ENCODE assay signal across 1 cellular context in the genomic region with DNA sequence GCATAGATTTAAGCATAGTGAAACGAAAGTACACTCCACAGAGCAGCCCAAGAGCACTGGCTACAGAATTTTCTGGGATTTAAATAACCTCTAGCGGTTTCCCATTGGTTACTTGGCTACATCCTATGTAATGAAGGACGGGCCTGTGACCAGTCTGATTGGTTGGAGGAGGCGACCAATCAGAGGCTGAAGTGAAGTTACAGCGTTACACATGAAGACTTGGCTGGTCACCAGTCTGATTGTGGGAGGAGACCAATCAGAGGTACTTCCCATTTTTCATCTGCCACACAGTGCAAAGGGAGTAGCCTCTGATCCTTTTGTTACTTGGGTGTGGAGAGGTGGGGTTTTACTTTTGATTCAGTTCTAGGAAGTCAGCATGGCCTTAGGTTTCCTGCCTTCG.
TF ChIP-seq lines count a peak whose summit lies in the region.

No MANE protein-coding gene starts in this region.

TF ChIP-seq in K562, 482 proteins besides CTCF, POLR2A, EP300 and RAD21 (continued from another document):
- TF ChIP-seq, protein P1, sequence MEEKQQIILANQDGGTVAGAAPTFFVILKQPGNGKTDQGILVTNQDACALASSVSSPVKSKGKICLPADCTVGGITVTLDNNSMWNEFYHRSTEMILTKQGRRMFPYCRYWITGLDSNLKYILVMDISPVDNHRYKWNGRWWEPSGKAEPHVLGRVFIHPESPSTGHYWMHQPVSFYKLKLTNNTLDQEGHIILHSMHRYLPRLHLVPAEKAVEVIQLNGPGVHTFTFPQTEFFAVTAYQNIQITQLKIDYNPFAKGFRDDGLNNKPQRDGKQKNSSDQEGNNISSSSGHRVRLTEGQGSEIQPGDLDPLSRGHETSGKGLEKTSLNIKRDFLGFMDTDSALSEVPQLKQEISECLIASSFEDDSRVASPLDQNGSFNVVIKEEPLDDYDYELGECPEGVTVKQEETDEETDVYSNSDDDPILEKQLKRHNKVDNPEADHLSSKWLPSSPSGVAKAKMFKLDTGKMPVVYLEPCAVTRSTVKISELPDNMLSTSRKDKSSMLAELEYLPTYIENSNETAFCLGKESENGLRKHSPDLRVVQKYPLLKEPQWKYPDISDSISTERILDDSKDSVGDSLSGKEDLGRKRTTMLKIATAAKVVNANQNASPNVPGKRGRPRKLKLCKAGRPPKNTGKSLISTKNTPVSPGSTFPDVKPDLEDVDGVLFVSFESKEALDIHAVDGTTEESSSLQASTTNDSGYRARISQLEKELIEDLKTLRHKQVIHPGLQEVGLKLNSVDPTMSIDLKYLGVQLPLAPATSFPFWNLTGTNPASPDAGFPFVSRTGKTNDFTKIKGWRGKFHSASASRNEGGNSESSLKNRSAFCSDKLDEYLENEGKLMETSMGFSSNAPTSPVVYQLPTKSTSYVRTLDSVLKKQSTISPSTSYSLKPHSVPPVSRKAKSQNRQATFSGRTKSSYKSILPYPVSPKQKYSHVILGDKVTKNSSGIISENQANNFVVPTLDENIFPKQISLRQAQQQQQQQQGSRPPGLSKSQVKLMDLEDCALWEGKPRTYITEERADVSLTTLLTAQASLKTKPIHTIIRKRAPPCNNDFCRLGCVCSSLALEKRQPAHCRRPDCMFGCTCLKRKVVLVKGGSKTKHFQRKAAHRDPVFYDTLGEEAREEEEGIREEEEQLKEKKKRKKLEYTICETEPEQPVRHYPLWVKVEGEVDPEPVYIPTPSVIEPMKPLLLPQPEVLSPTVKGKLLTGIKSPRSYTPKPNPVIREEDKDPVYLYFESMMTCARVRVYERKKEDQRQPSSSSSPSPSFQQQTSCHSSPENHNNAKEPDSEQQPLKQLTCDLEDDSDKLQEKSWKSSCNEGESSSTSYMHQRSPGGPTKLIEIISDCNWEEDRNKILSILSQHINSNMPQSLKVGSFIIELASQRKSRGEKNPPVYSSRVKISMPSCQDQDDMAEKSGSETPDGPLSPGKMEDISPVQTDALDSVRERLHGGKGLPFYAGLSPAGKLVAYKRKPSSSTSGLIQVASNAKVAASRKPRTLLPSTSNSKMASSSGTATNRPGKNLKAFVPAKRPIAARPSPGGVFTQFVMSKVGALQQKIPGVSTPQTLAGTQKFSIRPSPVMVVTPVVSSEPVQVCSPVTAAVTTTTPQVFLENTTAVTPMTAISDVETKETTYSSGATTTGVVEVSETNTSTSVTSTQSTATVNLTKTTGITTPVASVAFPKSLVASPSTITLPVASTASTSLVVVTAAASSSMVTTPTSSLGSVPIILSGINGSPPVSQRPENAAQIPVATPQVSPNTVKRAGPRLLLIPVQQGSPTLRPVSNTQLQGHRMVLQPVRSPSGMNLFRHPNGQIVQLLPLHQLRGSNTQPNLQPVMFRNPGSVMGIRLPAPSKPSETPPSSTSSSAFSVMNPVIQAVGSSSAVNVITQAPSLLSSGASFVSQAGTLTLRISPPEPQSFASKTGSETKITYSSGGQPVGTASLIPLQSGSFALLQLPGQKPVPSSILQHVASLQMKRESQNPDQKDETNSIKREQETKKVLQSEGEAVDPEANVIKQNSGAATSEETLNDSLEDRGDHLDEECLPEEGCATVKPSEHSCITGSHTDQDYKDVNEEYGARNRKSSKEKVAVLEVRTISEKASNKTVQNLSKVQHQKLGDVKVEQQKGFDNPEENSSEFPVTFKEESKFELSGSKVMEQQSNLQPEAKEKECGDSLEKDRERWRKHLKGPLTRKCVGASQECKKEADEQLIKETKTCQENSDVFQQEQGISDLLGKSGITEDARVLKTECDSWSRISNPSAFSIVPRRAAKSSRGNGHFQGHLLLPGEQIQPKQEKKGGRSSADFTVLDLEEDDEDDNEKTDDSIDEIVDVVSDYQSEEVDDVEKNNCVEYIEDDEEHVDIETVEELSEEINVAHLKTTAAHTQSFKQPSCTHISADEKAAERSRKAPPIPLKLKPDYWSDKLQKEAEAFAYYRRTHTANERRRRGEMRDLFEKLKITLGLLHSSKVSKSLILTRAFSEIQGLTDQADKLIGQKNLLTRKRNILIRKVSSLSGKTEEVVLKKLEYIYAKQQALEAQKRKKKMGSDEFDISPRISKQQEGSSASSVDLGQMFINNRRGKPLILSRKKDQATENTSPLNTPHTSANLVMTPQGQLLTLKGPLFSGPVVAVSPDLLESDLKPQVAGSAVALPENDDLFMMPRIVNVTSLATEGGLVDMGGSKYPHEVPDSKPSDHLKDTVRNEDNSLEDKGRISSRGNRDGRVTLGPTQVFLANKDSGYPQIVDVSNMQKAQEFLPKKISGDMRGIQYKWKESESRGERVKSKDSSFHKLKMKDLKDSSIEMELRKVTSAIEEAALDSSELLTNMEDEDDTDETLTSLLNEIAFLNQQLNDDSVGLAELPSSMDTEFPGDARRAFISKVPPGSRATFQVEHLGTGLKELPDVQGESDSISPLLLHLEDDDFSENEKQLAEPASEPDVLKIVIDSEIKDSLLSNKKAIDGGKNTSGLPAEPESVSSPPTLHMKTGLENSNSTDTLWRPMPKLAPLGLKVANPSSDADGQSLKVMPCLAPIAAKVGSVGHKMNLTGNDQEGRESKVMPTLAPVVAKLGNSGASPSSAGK (IDR thresholded peaks at IDR 0.05) = no peak
TF ChIP-seq in K562: peak in this region for 1.
